8 cellular contexts compared by ENCODE assay signal in genomic region chr7:76516932-76517331, GRCh38. TPM values are rescaled to one million over a fixed set of nuclear protein-coding genes. Genes with fewer than 3 reads are reported as not detected.
"Had no signal": no experiment of that assay in that cellular context is flagged by ENCODE, and none has a peak within 500 bp of the region (broad histone marks: within the 10 kb centered on the region; RNA-seq: fewer than 3 reads in every experiment).

No MANE protein-coding gene starts in this region.

RNA-seq across cellular contexts. Expression of gene UPK3B, which starts 6.6 kb away (rescaled TPM):
- total RNA-seq: RPMI7951, SK-MEL-5 had no signal
- polyA plus RNA-seq: SK-N-SH had no signal

RNA-seq across cellular contexts. Expression of gene SPDYE16, which starts 26.2 kb away (rescaled TPM):
- total RNA-seq: PC-3, PC-9, Right ventricle myocardium inferior, Right ventricle myocardium superior, RPMI7951, SJSA1, SK-MEL-5 had no signal
